In the genomic region with DNA sequence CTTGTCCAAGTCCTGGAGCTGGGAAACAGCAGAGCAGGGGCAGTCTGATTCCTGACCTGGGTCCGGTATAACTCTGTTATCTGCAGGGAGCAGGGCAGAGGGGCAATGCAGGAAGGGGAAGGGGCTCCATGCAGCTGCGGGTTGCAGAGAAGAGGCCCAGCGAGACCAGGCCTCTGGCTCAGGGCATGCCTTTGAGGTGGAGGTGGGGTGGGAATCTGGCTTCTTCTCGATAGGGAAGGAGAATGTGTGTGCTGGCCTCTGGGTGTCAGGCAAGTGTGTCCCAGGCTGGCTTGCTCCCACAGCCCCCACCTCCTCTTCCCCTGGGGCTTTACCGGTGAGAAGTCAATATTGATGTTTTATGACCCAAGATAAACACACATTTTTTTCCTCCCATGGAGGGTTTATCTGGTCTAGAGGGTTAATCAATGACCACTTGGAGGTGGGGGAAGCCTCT, we compare ENCODE assay signal across 1 cellular context.
TF ChIP-seq lines count a peak whose summit lies in the region.

No MANE protein-coding gene starts in this region.

TF ChIP-seq in HepG2, 621 proteins besides CTCF, POLR2A, EP300 and RAD21 (continued from another document and continues in another):
- TF ChIP-seq ZNF260 (CRISPR knock-in tag; IDR thresholded peaks at IDR 0.05; ENCODE audit: borderline replicate concordance, low read depth), result no peak
- TF ChIP-seq DNMT1 (CRISPR knock-in tag; IDR thresholded peaks at IDR 0.05), result no peak; the same call in 1 of the 2 replicates
- TF ChIP-seq RFXAP (CRISPR knock-in tag; IDR thresholded peaks at IDR 0.05; ENCODE audit: borderline replicate concordance), result 0 out of 2 replicates have a peak, but pooled peaks have one; percentile 88
- TF ChIP-seq ZNF275 (CRISPR knock-in tag; IDR thresholded peaks at IDR 0.05; ENCODE audit: borderline replicate concordance), result peak; percentile 71; the same call in 1 of the 2 replicates
- TF ChIP-seq MYNN (CRISPR knock-in tag; IDR thresholded peaks at IDR 0.05; ENCODE audit: low read depth), result 0 out of 2 replicates have a peak, but pooled peaks have one; percentile 21
- TF ChIP-seq ZNF616 (CRISPR knock-in tag; IDR thresholded peaks at IDR 0.05; ENCODE audit: low read depth), result peak; percentile 81; the same call in 1 of the 2 replicates
- peak; percentile 99 for TF ChIP-seq PAXIP1 (CRISPR knock-in tag; conservative IDR thresholded peaks at IDR 0.05)
- TF ChIP-seq POLR2AphosphoS2 (IDR thresholded peaks at IDR 0.05; ENCODE audit: low read depth, low read length), result no peak
- TF ChIP-seq FUBP1 (CRISPR knock-in tag; IDR thresholded peaks at IDR 0.05; ENCODE audit: borderline replicate concordance), result no peak
- no peak for TF ChIP-seq PREB (CRISPR knock-in tag; IDR thresholded peaks at IDR 0.05)
- peak; percentile 85; the same call in 1 of the 2 replicates for TF ChIP-seq DMAP1 (CRISPR knock-in tag; IDR thresholded peaks at IDR 0.05)
- TF ChIP-seq KLF13 (CRISPR knock-in tag; IDR thresholded peaks at IDR 0.05), result no peak
- 0 out of 2 replicates have a peak, but pooled peaks have one; percentile 8 for TF ChIP-seq JUND (CRISPR knock-in tag; IDR thresholded peaks at IDR 0.05)
- TF ChIP-seq TEAD2 (CRISPR knock-in tag; IDR thresholded peaks at IDR 0.05), result peak; percentile 75; the same call in 1 of the 2 replicates
- TF ChIP-seq TGIF2 (CRISPR knock-in tag; IDR thresholded peaks at IDR 0.05), result no peak
- TF ChIP-seq ZNF484 (CRISPR knock-in tag; IDR thresholded peaks at IDR 0.05; ENCODE audit: borderline replicate concordance, low read depth), result no peak
- TF ChIP-seq ZNF224 (CRISPR knock-in tag; IDR thresholded peaks at IDR 0.05), result peak; percentile 49; the same call in 1 of the 2 replicates
- TF ChIP-seq CSRNP1 (CRISPR knock-in tag; IDR thresholded peaks at IDR 0.05), result 0 out of 2 replicates have a peak, but pooled peaks have one; percentile 14
- peak; percentile 83 for TF ChIP-seq ATF7-NPFF (CRISPR knock-in tag; IDR thresholded peaks at IDR 0.05; ENCODE audit: low read depth)
- TF ChIP-seq MAFK (conservative IDR thresholded peaks at IDR 0.05 in 1 of 2, IDR thresholded peaks at IDR 0.05 in 1 of 2; ENCODE audit: low read length in 2 of 2), result no peak
- TF ChIP-seq SIN3B (IDR thresholded peaks at IDR 0.05; ENCODE audit: low read length), result peak; percentile 72
- peak; percentile 89; the same call in 1 of the 2 replicates for TF ChIP-seq ZNF142 (CRISPR knock-in tag; IDR thresholded peaks at IDR 0.05)
- TF ChIP-seq CAMTA2 (CRISPR knock-in tag; IDR thresholded peaks at IDR 0.05; ENCODE audit: borderline replicate concordance), result peak; percentile 14; the same call in 1 of the 2 replicates
- TF ChIP-seq ZMYM3 (CRISPR knock-in tag; IDR thresholded peaks at IDR 0.05), result peak; percentile 61; the same call in 1 of the 2 replicates
- TF ChIP-seq, protein P1, sequence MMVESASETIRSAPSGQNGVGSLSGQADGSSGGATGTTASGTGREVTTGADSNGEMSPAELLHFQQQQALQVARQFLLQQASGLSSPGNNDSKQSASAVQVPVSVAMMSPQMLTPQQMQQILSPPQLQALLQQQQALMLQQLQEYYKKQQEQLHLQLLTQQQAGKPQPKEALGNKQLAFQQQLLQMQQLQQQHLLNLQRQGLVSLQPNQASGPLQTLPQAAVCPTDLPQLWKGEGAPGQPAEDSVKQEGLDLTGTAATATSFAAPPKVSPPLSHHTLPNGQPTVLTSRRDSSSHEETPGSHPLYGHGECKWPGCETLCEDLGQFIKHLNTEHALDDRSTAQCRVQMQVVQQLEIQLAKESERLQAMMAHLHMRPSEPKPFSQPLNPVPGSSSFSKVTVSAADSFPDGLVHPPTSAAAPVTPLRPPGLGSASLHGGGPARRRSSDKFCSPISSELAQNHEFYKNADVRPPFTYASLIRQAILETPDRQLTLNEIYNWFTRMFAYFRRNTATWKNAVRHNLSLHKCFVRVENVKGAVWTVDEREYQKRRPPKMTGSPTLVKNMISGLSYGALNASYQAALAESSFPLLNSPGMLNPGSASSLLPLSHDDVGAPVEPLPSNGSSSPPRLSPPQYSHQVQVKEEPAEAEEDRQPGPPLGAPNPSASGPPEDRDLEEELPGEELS (CRISPR knock-in tag; IDR thresholded peaks at IDR 0.05), result peak; percentile 99
- peak; percentile 39; the same call in 1 of the 2 replicates for TF ChIP-seq STAT6 (CRISPR knock-in tag; IDR thresholded peaks at IDR 0.05; ENCODE audit: borderline replicate concordance)
- TF ChIP-seq ZNF605 (CRISPR knock-in tag; IDR thresholded peaks at IDR 0.05), result peak; percentile 64
